19 cellular contexts compared by ENCODE assay signal in the genomic region with DNA sequence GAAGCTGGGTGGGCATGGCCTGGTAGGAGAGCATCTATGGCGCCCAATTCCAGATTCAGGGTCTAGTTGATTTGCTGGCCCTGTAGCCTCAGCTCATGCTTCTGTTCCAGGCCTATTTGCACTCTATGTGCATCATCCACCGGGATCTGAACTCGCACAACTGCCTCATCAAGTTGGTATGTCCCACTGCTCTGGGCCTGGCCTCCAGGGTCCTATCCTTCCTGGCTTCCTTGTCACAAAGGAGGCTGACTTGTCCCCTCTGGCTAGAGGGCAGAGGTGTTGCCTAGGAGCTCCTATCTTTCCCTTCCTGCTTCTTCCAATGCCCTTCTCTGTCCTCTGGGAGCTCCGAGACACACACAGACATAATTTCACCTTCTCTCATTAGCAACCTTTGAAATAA. TPM values are rescaled to one million over a fixed set of nuclear protein-coding genes. Genes with fewer than 3 reads are reported as not detected.
DNase-seq lines count a peak whose midpoint lies in the region; ATAC-seq and TF ChIP-seq lines count a peak whose summit lies in the region.
"Had no signal": no experiment of that assay in that cellular context is flagged by ENCODE, and none has a peak within 500 bp of the region (broad histone marks: within the 10 kb centered on the region; RNA-seq: fewer than 3 reads in every experiment).

No MANE protein-coding gene starts in this region.

- CTCF ChIA-PET in CD8-positive, alpha-beta T cell (lab: Charles Lee), result interaction anchor here (1.1 to 7.6 kb wide), 8 partner anchors 8 to 60 kb away, joined by 3 to 84 read pairs (median 18); partner anchors contain the start of genes LIMK2 and PIK3IP1

- H3K4me1 Mint-ChIP-seq in T-helper 1 cell treated with Interleukin-12 subunit alpha and Interleukin-12 subunit beta and Interleukin-4 antibody, amounts not matched to agents 30 μg/mL and 1 μg/mL, for 36 hours (ENCODE audit: low read depth), result peaks cover 5% of the 10 kb centered on the region
- peaks cover 52% of the 10 kb centered on the region for H3K4me1 Mint-ChIP-seq in CD8-positive, alpha-beta T cell (ENCODE audit: low read depth)
- peaks cover 20% of the 10 kb centered on the region for H3K4me1 Mint-ChIP-seq in central memory CD8-positive, alpha-beta T cell
- peaks cover 30% of the 10 kb centered on the region for H3K4me1 Mint-ChIP-seq in nephron progenitor cell

- H3K9me3 Mint-ChIP-seq in T-helper 1 cell treated with Interleukin-12 subunit alpha and Interleukin-12 subunit beta and Interleukin-4 antibody, amounts not matched to agents 30 μg/mL and 1 μg/mL, for 36 hours, result no peaks in the 10 kb centered on the region
- H3K9me3 Mint-ChIP-seq in CD8-positive, alpha-beta T cell, result no peaks in the 10 kb centered on the region
- no peaks in the 10 kb centered on the region for H3K9me3 Mint-ChIP-seq in central memory CD8-positive, alpha-beta T cell
- no peaks in the 10 kb centered on the region for H3K9me3 Mint-ChIP-seq in nephron progenitor cell

- intact Hi-C loops in CD8-positive, alpha-beta T cell (cut with DNase I, micrococcal nuclease), result loop anchor here in 1 of 2 experiments (5.0 to 10.0 kb wide), 2 partner anchors 41 to 306 kb away; partner anchors contain the start of genes MORC2 and TUG1
- intact Hi-C loops in tibial artery (cut with DNase I; ENCODE audit: low total_unique reads), result loop anchor here (5.0 kb wide), 1 partner anchor 164 kb away; the partner anchor contains the start of gene SELENOM

- TF ChIP-seq EP300 in tibial nerve (IDR thresholded peaks at IDR 0.05), result no peak

- H3K27me3 ChIP-seq in CD8-positive, alpha-beta T cell (ENCODE audit: insufficient read depth, low read length), result no peaks in the 10 kb centered on the region
- H3K27me3 ChIP-seq in tibial artery, result no peaks in the 10 kb centered on the region
- H3K27me3 ChIP-seq in tibial nerve, result no peaks in the 10 kb centered on the region
- H3K27me3 ChIP-seq: BLaER1, body of pancreas, heart left ventricle, SJCRH30 had no signal

- no peaks in the 10 kb centered on the region for H3K27me3 Mint-ChIP-seq in T-helper 1 cell treated with Interleukin-12 subunit alpha and Interleukin-12 subunit beta and Interleukin-4 antibody, amounts not matched to agents 30 μg/mL and 1 μg/mL, for 36 hours (ENCODE audit: low read depth)
- no peaks in the 10 kb centered on the region for H3K27me3 Mint-ChIP-seq in CD8-positive, alpha-beta T cell (ENCODE audit: low read depth)
- H3K27me3 Mint-ChIP-seq in central memory CD8-positive, alpha-beta T cell, result no peaks in the 10 kb centered on the region
- peaks cover 3% of the 10 kb centered on the region for H3K27me3 Mint-ChIP-seq in nephron progenitor cell (ENCODE audit: low read depth, poor library complexity)

- H3K4me3 ChIP-seq in CD8-positive, alpha-beta T cell (ENCODE audit: low read depth, low read length), result no peak overlapping the region
- H3K4me3 ChIP-seq in tibial artery (no peak overlapping the region), tibial nerve (no peak overlapping the region)
- H3K4me3 ChIP-seq: BLaER1, body of pancreas, GM23248, heart left ventricle, mucosa of descending colon, SJCRH30 had no signal

- no peak for TF ChIP-seq POLR2A in tibial nerve (IDR thresholded peaks at IDR 0.05)

- no peaks in the 10 kb centered on the region for H3K9me3 ChIP-seq in CD8-positive, alpha-beta T cell (ENCODE audit: low read length)
- H3K9me3 ChIP-seq in tibial artery (no peaks in the 10 kb centered on the region), tibial nerve (no peaks in the 10 kb centered on the region)
- H3K9me3 ChIP-seq: BLaER1, body of pancreas, heart left ventricle, mucosa of descending colon, SJCRH30 had no signal

- H3K4me1 ChIP-seq in CD8-positive, alpha-beta T cell (ENCODE audit: insufficient read depth, low read length), result peaks cover 49% of the 10 kb centered on the region
- peaks cover 0 to 5% (median 0%) of the 10 kb centered on the region in 4 donors for H3K4me1 ChIP-seq in tibial artery
- peaks cover 0 to 6% (median 0%) of the 10 kb centered on the region in 4 donors for H3K4me1 ChIP-seq in tibial nerve
- H3K4me1 ChIP-seq: BLaER1, SJCRH30 had no signal

- peak overlapping the region; percentile 21 for H3K27ac Mint-ChIP-seq in T-helper 1 cell treated with Interleukin-12 subunit alpha and Interleukin-12 subunit beta and Interleukin-4 antibody, amounts not matched to agents 30 μg/mL and 1 μg/mL, for 36 hours
- H3K27ac Mint-ChIP-seq in CD8-positive, alpha-beta T cell, result peak overlapping the region; percentile 75
- peak overlapping the region; percentile 17 for H3K27ac Mint-ChIP-seq in central memory CD8-positive, alpha-beta T cell (ENCODE audit: low read depth)
- peak overlapping the region; percentile 10 for H3K27ac Mint-ChIP-seq in nephron progenitor cell

- no peak for TF ChIP-seq CTCF in CD8-positive, alpha-beta T cell (IDR thresholded peaks at IDR 0.05)
- TF ChIP-seq CTCF in nephron progenitor cell (IDR thresholded peaks at IDR 0.05), result no peak
- TF ChIP-seq CTCF in tibial artery (IDR thresholded peaks at IDR 0.05), result no peak
- no peak for TF ChIP-seq CTCF in tibial nerve (IDR thresholded peaks at IDR 0.05)

- no peaks in the 10 kb centered on the region for H3K36me3 ChIP-seq in CD8-positive, alpha-beta T cell (ENCODE audit: insufficient read depth, low read length)
- H3K36me3 ChIP-seq in tibial artery, result peaks cover 11 to 92% (median 54%) of the 10 kb centered on the region in 3 donors
- peaks cover 0 to 91% (median 6%) of the 10 kb centered on the region in 3 donors for H3K36me3 ChIP-seq in tibial nerve

- H3K4me3 Mint-ChIP-seq in T-helper 1 cell treated with Interleukin-12 subunit alpha and Interleukin-12 subunit beta and Interleukin-4 antibody, amounts not matched to agents 30 μg/mL and 1 μg/mL, for 36 hours, result no peak overlapping the region
- H3K4me3 Mint-ChIP-seq in CD8-positive, alpha-beta T cell, result no peak overlapping the region
- no peak overlapping the region for H3K4me3 Mint-ChIP-seq in central memory CD8-positive, alpha-beta T cell
- no peak overlapping the region for H3K4me3 Mint-ChIP-seq in nephron progenitor cell

- no peak for ATAC-seq in CD8-positive, alpha-beta T cell
- no peak for ATAC-seq in central memory CD8-positive, alpha-beta T cell (replicated peaks; ENCODE audit: extremely low read depth, poor library complexity, severe bottlenecking)
- ATAC-seq: body of pancreas, mucosa of descending colon had no signal

- peaks cover 48% of the 10 kb centered on the region for H3K36me3 Mint-ChIP-seq in T-helper 1 cell treated with Interleukin-12 subunit alpha and Interleukin-12 subunit beta and Interleukin-4 antibody, amounts not matched to agents 30 μg/mL and 1 μg/mL, for 36 hours (ENCODE audit: low read depth)
- H3K36me3 Mint-ChIP-seq in CD8-positive, alpha-beta T cell, result peaks cover 68% of the 10 kb centered on the region
- peaks cover 32% of the 10 kb centered on the region for H3K36me3 Mint-ChIP-seq in central memory CD8-positive, alpha-beta T cell (ENCODE audit: insufficient read depth)
- H3K36me3 Mint-ChIP-seq in nephron progenitor cell (ENCODE audit: low read depth), result peaks cover 61% of the 10 kb centered on the region

- no peak overlapping the region for H3K27ac ChIP-seq in CD8-positive, alpha-beta T cell (ENCODE audit: low read depth, low read length)
- H3K27ac ChIP-seq in tibial artery, result no peak overlapping the region
- H3K27ac ChIP-seq in tibial nerve, result peak overlapping the region in 2 of 4 donors; percentile 36
- H3K27ac ChIP-seq: BLaER1, body of pancreas, GM23248, SJCRH30 had no signal

- POLR2A ChIA-PET in CD8-positive, alpha-beta T cell (lab: Charles Lee), result interaction anchor here (0.8 to 18.7 kb wide), 4 partner anchors 8 to 74 kb away, joined by 3 to 608 read pairs (median 4); partner anchors contain the start of gene PIK3IP1

- DNase-seq in T-helper 1 cell (no peak), nephron progenitor cell (no peak), tibial artery (no peak), tibial nerve (ENCODE audit: low spot score in 2 of 2) (no peak)
- no peak for DNase-seq in CD8-positive, alpha-beta T cell
- no peak for DNase-seq in central memory CD8-positive, alpha-beta T cell (ENCODE audit: low spot score in 2 of 2)
- DNase-seq in stimulated activated CD4-positive, alpha-beta T cell treated with anti-CD3 and anti-CD28 coated beads, Interleukin-4, amount 100 ng/mL, for 24 hours, result no peak
- DNase-seq: 8988T; activated CD4-positive, alpha-beta T cell treated with anti-CD3 and anti-CD28 coated beads, Interleukin-2, amount 50 U/mL, for 1 hour; body of pancreas; GM23248; heart left ventricle; NCI-H187 treated with DMSO at 0.1 percent for 48 hours; NCI-H510A treated with DMSO at 0.1 percent for 48 hours; SJCRH30; stimulated activated CD4-positive, alpha-beta T cell treated with anti-CD3 and anti-CD28 coated beads, Interleukin-12 subunit alpha, Interleukin-12 subunit beta, amount 100 ng/mL, for 4 hours had no signal

- 93 to 98% methylated on average over 4 of the region's 4 CpGs for WGBS in tibial nerve, 2 donors

RNA-seq across cellular contexts. Expression of gene PIK3IP1, which starts 21.3 kb away (rescaled TPM):
- 100 to 1,000 TPM; 802 to 814 TPM for total RNA-seq in CD8-positive, alpha-beta T cell
- total RNA-seq in tibial nerve, result 100 to 1,000 TPM in 1 of 4 donors, 10 to 100 TPM in 3; 54.8 to 106 (median 80.5) TPM

RNA-seq across cellular contexts. Expression of gene LIMK2, which starts 58.9 kb away (rescaled TPM):
- 1 to 10 TPM; 8.4 to 9.1 TPM for total RNA-seq in CD8-positive, alpha-beta T cell
- total RNA-seq in tibial nerve, result 10 to 100 TPM; 50.0 to 67.2 (median 56.9) TPM

Comparison
In these comparisons a context has a peak if more than half of its experiments do, and no peak if none do; other contexts are left out.
1. H3K27ac Mint-ChIP-seq: peak in every context shown above with its lines; median percentile 75 in CD8-positive, alpha-beta T cell; 21 in T-helper 1 cell treated with Interleukin-12 subunit alpha and Interleukin-12 subunit beta and Interleukin-4 antibody, amounts not matched to agents 30 μg/mL and 1 μg/mL, for 36 hours; 17 in central memory CD8-positive, alpha-beta T cell; 10 in nephron progenitor cell.
2. RNA of gene PIK3IP1, which starts 21.3 kb away (total RNA-seq): 802 to 814 TPM in CD8-positive, alpha-beta T cell; 54.8 to 106 TPM in tibial nerve; every median in the first group is over 4 times any median in the second.
3. RNA of gene LIMK2, which starts 58.9 kb away (total RNA-seq): 50.0 to 67.2 TPM in tibial nerve; 8.4 to 9.1 TPM in CD8-positive, alpha-beta T cell; every median in the first group is over 4 times any median in the second.